Comparison of ENCODE assay signal across 8 cellular contexts in genomic region chr22:35350539-35351503, GRCh38. TPM values are rescaled to one million over a fixed set of nuclear protein-coding genes. Genes with fewer than 3 reads are reported as not detected.
A peak's percentile ranks its signal among the peaks of the same experiment; 100 is the strongest.
DNase-seq lines count a peak whose midpoint lies in the region; ATAC-seq and TF ChIP-seq lines count a peak whose summit lies in the region.

No MANE protein-coding gene starts in this region.

- CTCF ChIA-PET in WTC11 (lab: Charles Lee), result interaction anchor here (0.6 to 2.5 kb wide), 47 partner anchors 9 to 715 kb away, joined by 3 to 19 read pairs (median 5); partner anchors contain the start of genes HMOX1 and TOM1

- DNase-seq in NCI-H2196 treated with DMSO at 0.1 percent for 48 hours (lab: John Stamatoyannopoulos, UW; ENCODE audit: unreplicated experiment), result peak; percentile 74
- DNase-seq in WTC11 (ENCODE audit: low spot score), result peak; percentile 94
- peak; percentile 94 to 95 for DNase-seq in cardiac fibroblast (ENCODE audit: low read depth in 2 of 2)
- peak; percentile 81 for DNase-seq in inferior parietal cortex (ENCODE audit: extremely low spot score)
- DNase-seq in smooth muscle cell of the brain vasculature (ENCODE audit: low read depth, low spot score), result peak; percentile 82

- peak overlapping the region; percentile 21 for H2AFZ ChIP-seq in ACC112 (ENCODE audit: low read length, unreplicated experiment)

- H3K4me3 Mint-ChIP-seq in WTC11, result peak overlapping the region; percentile 76

- no peak overlapping the region for H3K27ac Mint-ChIP-seq in WTC11

- no peaks in the 10 kb centered on the region for H3K36me3 ChIP-seq in ACC112 (ENCODE audit: insufficient read depth, low read length)

- peak overlapping the region; percentile 54 for H3K27ac ChIP-seq in ACC112 (ENCODE audit: low read depth, low read length)

- TF ChIP-seq CTCF in WTC11 (IDR thresholded peaks at IDR 0.05) (peak; percentile 78), cardiac fibroblast (IDR thresholded peaks at IDR 0.05; ENCODE audit: low read depth, low read length) (peak; percentile 85)

- POLR2A ChIA-PET in WTC11 (lab: Charles Lee), result interaction anchor here (1.0 kb wide), 2 partner anchors 17 to 18 kb away, joined by 3 read pairs; no protein-coding TSS in a partner anchor

- H3K9me3 Mint-ChIP-seq in WTC11, result no peaks in the 10 kb centered on the region

- peak; percentile 66 for ATAC-seq in GM18867 (IDR thresholded peaks at IDR 0.05; ENCODE audit: unreplicated experiment)
- ATAC-seq in HG03139 (IDR thresholded peaks at IDR 0.05; ENCODE audit: unreplicated experiment), result peak; percentile 79
- peak; percentile 92 for ATAC-seq in WTC11

- no peaks in the 10 kb centered on the region for H3K36me3 Mint-ChIP-seq in WTC11

- peaks cover 10% of the 10 kb centered on the region; the same call in 1 of the 2 replicates for H3K27me3 Mint-ChIP-seq in WTC11 (ENCODE audit: low read depth)

- H3K4me3 ChIP-seq in ACC112 (ENCODE audit: low read depth, low read length) (peak overlapping the region; percentile 75), cardiac fibroblast (replicated peaks in 1 of 2; ENCODE audit: low read depth in 2 of 2, low read length in 2 of 2) (peak overlapping the region; percentile 57 to 60)

- H3K27me3 ChIP-seq in ACC112 (ENCODE audit: insufficient read depth, low read length), result no peaks in the 10 kb centered on the region

- no peaks in the 10 kb centered on the region for H3K79me2 ChIP-seq in ACC112 (ENCODE audit: control insufficient read depth, insufficient read depth, low read length, unreplicated experiment)

- H3K4me1 Mint-ChIP-seq in WTC11, result peaks cover 18% of the 10 kb centered on the region

- H3K4me1 ChIP-seq in ACC112 (ENCODE audit: control insufficient read depth, insufficient read depth, low read length, unreplicated experiment), result peaks cover 4% of the 10 kb centered on the region

TF ChIP-seq in WTC11, 78 proteins besides CTCF, POLR2A, EP300 and RAD21 (continues in another document):
- TF ChIP-seq HMGXB4 (CRISPR knock-in tag; IDR thresholded peaks at IDR 0.05) (peak; percentile 91), PRDM15 (CRISPR knock-in tag; IDR thresholded peaks at IDR 0.05) (no peak), MAX (CRISPR knock-in tag; IDR thresholded peaks at IDR 0.05) (peak; percentile 50), GTF2I (CRISPR knock-in tag; conservative IDR thresholded peaks at IDR 0.05) (no peak), ZNF281 (CRISPR knock-in tag; IDR thresholded peaks at IDR 0.05) (no peak), ATF2 (CRISPR knock-in tag; IDR thresholded peaks at IDR 0.05; ENCODE audit: borderline replicate concordance, low read depth) (no peak), ZNF425 (CRISPR knock-in tag; conservative IDR thresholded peaks at IDR 0.05) (no peak), GRHL2 (CRISPR knock-in tag; IDR thresholded peaks at IDR 0.05; ENCODE audit: insufficient replicate concordance, severe bottlenecking) (no peak), MLX (CRISPR knock-in tag; IDR thresholded peaks at IDR 0.05) (no peak)

RNA-seq across cellular contexts. Expression of gene HMOX1, which starts 30.1 kb away (rescaled TPM):
- 11.1 to 12.1 TPM (median 11.1 TPM) in 3 replicates for total RNA-seq in WTC11 (2021)

RNA-seq across cellular contexts. Expression of gene MCM5, which starts 49.1 kb away (rescaled TPM):
- total RNA-seq in WTC11 (2021), result 229 to 261 TPM (median 229 TPM) in 3 replicates

RNA-seq across cellular contexts. Expression of gene TOM1, which starts 51.1 kb away (rescaled TPM):
- 23.5 to 25.7 TPM (median 25.4 TPM) in 3 replicates for total RNA-seq in WTC11 (2021)

Comparison
In these comparisons a context has a peak if more than half of its experiments do, and no peak if none do; other contexts are left out.
1. Peak in every context shown above with its lines: DNase-seq, ATAC-seq, H3K4me3 ChIP-seq and H3K27ac ChIP-seq.